ENCODE assay signal across 19 cellular contexts in the genomic region with DNA sequence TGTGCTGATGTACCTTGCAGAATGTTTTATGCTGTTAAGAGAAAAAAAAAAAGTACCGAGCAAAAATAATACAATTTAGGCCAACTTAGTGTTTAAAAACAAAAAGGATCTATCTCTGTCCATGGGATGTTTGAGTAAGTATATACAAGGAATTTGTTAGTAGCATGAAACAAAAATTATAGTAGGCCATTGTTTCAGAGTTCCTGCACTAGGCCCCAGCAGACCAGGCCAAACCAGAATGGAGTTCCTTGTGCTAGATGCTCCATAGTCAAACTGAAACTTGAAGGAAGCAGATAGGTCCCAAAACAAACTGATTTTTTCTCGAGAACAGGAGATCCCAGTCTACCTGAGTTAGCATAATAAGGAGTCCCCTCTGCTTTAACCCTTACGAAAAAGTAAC.
A peak's percentile ranks its signal among the peaks of the same experiment; 100 is the strongest.
DNase-seq lines count a peak whose midpoint lies in the region; ATAC-seq and TF ChIP-seq lines count a peak whose summit lies in the region.
"Had no signal": no experiment of that assay in that cellular context is flagged by ENCODE, and none has a peak within 500 bp of the region (broad histone marks: within the 10 kb centered on the region; RNA-seq: fewer than 3 reads in every experiment).

No MANE protein-coding gene starts in this region.

- no peaks in the 10 kb centered on the region for H3K27me3 ChIP-seq in heart left ventricle

- H3K27ac ChIP-seq in substantia nigra (ENCODE audit: low read depth, low read length, poor library complexity, severe bottlenecking), result peak overlapping the region; percentile 77
- no peak overlapping the region for H3K27ac ChIP-seq in heart left ventricle
- H3K27ac ChIP-seq: 22Rv1, A549, C4-2B, GM23248, HL-60 had no signal

- no peak for TF ChIP-seq POLR2A in heart left ventricle (IDR thresholded peaks at IDR 0.05)

- H3K4me3 ChIP-seq in heart left ventricle, result no peak overlapping the region
- H3K4me3 ChIP-seq: A549, GM23248, HAP-1 had no signal

- H3K4me1 Mint-ChIP-seq in activated T-cell treated with anti-CD3 and anti-CD28 coated beads, Interleukin-2, amount 50 U/mL, for 24 hours (ENCODE audit: low read depth), result peaks cover 52% of the 10 kb centered on the region
- peaks cover 38% of the 10 kb centered on the region for H3K4me1 Mint-ChIP-seq in T-helper 17 cell

- H3K36me3 Mint-ChIP-seq in activated T-cell treated with anti-CD3 and anti-CD28 coated beads, Interleukin-2, amount 50 U/mL, for 24 hours (ENCODE audit: low read depth), result peaks cover 59% of the 10 kb centered on the region
- peaks cover 4% of the 10 kb centered on the region for H3K36me3 Mint-ChIP-seq in T-helper 17 cell (ENCODE audit: low read depth)

- intact Hi-C loops in heart left ventricle (cut with DNase I), result no loop called here

- H3K27ac Mint-ChIP-seq in activated T-cell treated with anti-CD3 and anti-CD28 coated beads, Interleukin-2, amount 50 U/mL, for 24 hours, result peak overlapping the region; percentile 40
- peak overlapping the region; percentile 81 for H3K27ac Mint-ChIP-seq in T-helper 17 cell

- H3K9me3 ChIP-seq in T-helper 17 cell (ENCODE audit: control insufficient read depth, low read length, poor library complexity, severe bottlenecking) (no peaks in the 10 kb centered on the region), heart left ventricle (no peaks in the 10 kb centered on the region)
- H3K9me3 ChIP-seq: A549, HAP-1 had no signal

- ATAC-seq in T-helper 17 cell (no peak), heart left ventricle (no peak)
- ATAC-seq: A549 had no signal

- peaks cover 0 to 24% (median 11%) of the 10 kb centered on the region in 12 donors for H3K4me1 ChIP-seq in heart left ventricle
- H3K4me1 ChIP-seq: A549, HAP-1 had no signal

- H3K9me3 Mint-ChIP-seq in activated T-cell treated with anti-CD3 and anti-CD28 coated beads, Interleukin-2, amount 50 U/mL, for 24 hours, result no peaks in the 10 kb centered on the region
- H3K9me3 Mint-ChIP-seq: CD4-positive, alpha-beta memory T cell had no signal

- no peak for DNase-seq in activated T-cell treated with anti-CD3 and anti-CD28 coated beads, Interleukin-2, amount 50 U/mL, for 24 hours
- DNase-seq in activated T-cell treated with anti-CD3 and anti-CD28 coated beads, Interleukin-2, amount 50 U/mL, for 1 hour, result no peak
- DNase-seq in T-helper 17 cell, result no peak
- DNase-seq in medulla oblongata (ENCODE audit: extremely low spot score), result peak; percentile 58
- no peak for DNase-seq in substantia nigra (lab: John Stamatoyannopoulos, UW)
- no peak for DNase-seq in activated gamma-delta T cell treated with Interleukin-2 at 50 U/mL for 16 hours
- no peak for DNase-seq in ureter (ENCODE audit: low spot score)
- no peak for DNase-seq in heart left ventricle
- DNase-seq: AML-193; CD4-positive, alpha-beta memory T cell; DMS153; DMS79; GF-D8; GM23248 had no signal

- H3K36me3 ChIP-seq in heart left ventricle, result peaks cover 0 to 46% (median 20%) of the 10 kb centered on the region in 9 donors

- WGBS in heart left ventricle, 4 donors, result 92 to 94% (median 94%) methylated on average over 3 of the region's 3 CpGs

- H3K27me3 Mint-ChIP-seq in activated T-cell treated with anti-CD3 and anti-CD28 coated beads, Interleukin-2, amount 50 U/mL, for 24 hours, result no peaks in the 10 kb centered on the region
- H3K27me3 Mint-ChIP-seq in T-helper 17 cell, result no peaks in the 10 kb centered on the region
- H3K27me3 Mint-ChIP-seq: CD4-positive, alpha-beta memory T cell had no signal

- no peak overlapping the region for H3K4me3 Mint-ChIP-seq in activated T-cell treated with anti-CD3 and anti-CD28 coated beads, Interleukin-2, amount 50 U/mL, for 24 hours
- no peak overlapping the region for H3K4me3 Mint-ChIP-seq in T-helper 17 cell
- H3K4me3 Mint-ChIP-seq: CD4-positive, alpha-beta memory T cell had no signal

- no peak for TF ChIP-seq CTCF in heart left ventricle (IDR thresholded peaks at IDR 0.05)
